In genomic region chr12:88063375-88063774, GRCh38 we compare ENCODE assay signal across 13 cellular contexts. TPM values are rescaled to one million over a fixed set of nuclear protein-coding genes. Genes with fewer than 3 reads are reported as not detected.
A peak's percentile ranks its signal among the peaks of the same experiment; 100 is the strongest.
DNase-seq lines count a peak whose midpoint lies in the region; ATAC-seq, FAIRE-seq and TF ChIP-seq lines count a peak whose summit lies in the region.
"Had no signal": no experiment of that assay in that cellular context is flagged by ENCODE, and none has a peak within 500 bp of the region (broad histone marks: within the 10 kb centered on the region; RNA-seq: fewer than 3 reads in every experiment).

No MANE protein-coding gene starts in this region.

- H3K4me3 ChIP-seq in endothelial cell of umbilical vein (replicated peaks in 1 of 3; ENCODE audit: insufficient read depth in 1 of 3, low read depth in 1 of 3, low read length in 3 of 3), result no peak overlapping the region
- H3K4me3 ChIP-seq in foreskin fibroblast (ENCODE audit: low read depth in 1 of 2, low read length in 2 of 2), result no peak overlapping the region
- H3K4me3 ChIP-seq: SK-N-MC had no signal

- H3K4me1 ChIP-seq in endothelial cell of umbilical vein (ENCODE audit: control insufficient read depth, extremely low read depth, insufficient read depth, low read length), result peaks cover 8% of the 10 kb centered on the region

- CTCF ChIA-PET in endothelial cell of umbilical vein (lab: Charles Lee), result interaction anchor here (1.0 to 1.1 kb wide), 2 partner anchors 10 to 11 kb away, joined by 3 to 5 read pairs; no protein-coding TSS in a partner anchor

- DNase-seq in endothelial cell of umbilical vein (ENCODE audit: low read depth, low spot score) (peak; percentile 20), HUDEP-2 (lab: John Stamatoyannopoulos, UW; ENCODE audit: unreplicated experiment in 76 of 76) (no peak), anterior cingulate cortex (lab: John Stamatoyannopoulos, UW) (no peak), foreskin fibroblast (no peak), NCI-H774 (lab: John Stamatoyannopoulos, UW) (no peak)
- DNase-seq: activated naive CD4-positive, alpha-beta T cell treated with anti-CD3 and anti-CD28 coated beads, Interleukin-2, amount 50 U/mL, for 16 hours; foreskin melanocyte; GDM1 had no signal

- BruUV-seq in endothelial cell of umbilical vein (replicated peaks; lab: Mats Ljungman, UMichigan), result no TSS peak

- H3K27me3 ChIP-seq in endothelial cell of umbilical vein (ENCODE audit: control insufficient read depth in 2 of 2, insufficient read depth in 2 of 2, low read length in 2 of 2), result no peaks in the 10 kb centered on the region

- POLR2A ChIA-PET in endothelial cell of umbilical vein (lab: Charles Lee), result no interaction called here

- intact Hi-C loops in endothelial cell of umbilical vein (cut with micrococcal nuclease), result no loop called here

- H3K9me3 ChIP-seq in endothelial cell of umbilical vein (replicated peaks; ENCODE audit: control insufficient read depth, insufficient read depth, low read length), result no peaks in the 10 kb centered on the region

- H3K9ac ChIP-seq in endothelial cell of umbilical vein (replicated peaks; ENCODE audit: extremely low read depth, insufficient read depth, low read length), result no peak overlapping the region

- no peak for FAIRE-seq in endothelial cell of umbilical vein (lab: Jason Lieb, UNC)

- H3K36me3 ChIP-seq in endothelial cell of umbilical vein (ENCODE audit: control insufficient read depth in 2 of 2, extremely low read depth in 1 of 2, insufficient read depth in 2 of 2, low read length in 2 of 2), result peaks cover 0 to 2% of the 10 kb centered on the region in 2 experiments

- ATAC-seq in GM18508 (IDR thresholded peaks at IDR 0.05; ENCODE audit: insufficient read depth, unreplicated experiment) (peak; percentile 92), GM21528 (IDR thresholded peaks at IDR 0.05; ENCODE audit: low FRiP score, unreplicated experiment) (peak; percentile 80), HG03196 (IDR thresholded peaks at IDR 0.05; ENCODE audit: unreplicated experiment) (peak; percentile 87)

- no peaks in the 10 kb centered on the region for H3K79me2 ChIP-seq in endothelial cell of umbilical vein (ENCODE audit: control insufficient read depth, insufficient read depth, low read length)

- TF ChIP-seq CTCF in endothelial cell of umbilical vein (IDR thresholded peaks at IDR 0.05; ENCODE audit: extremely low read depth in 1 of 2, insufficient read depth in 1 of 2, low read depth in 1 of 2, low read length in 2 of 2) (no peak), foreskin fibroblast (IDR thresholded peaks at IDR 0.05; ENCODE audit: low read depth, low read length) (no peak)

- no peaks in the 10 kb centered on the region for H4K20me1 ChIP-seq in endothelial cell of umbilical vein (replicated peaks; ENCODE audit: control insufficient read depth, extremely low read depth, insufficient read depth, low read length)

- no peaks in the 10 kb centered on the region for H3K9me1 ChIP-seq in endothelial cell of umbilical vein (replicated peaks; ENCODE audit: control insufficient read depth, extremely low read depth, insufficient read depth, low read length)

- dilution Hi-C loops in endothelial cell of umbilical vein (cut with MboI; ENCODE audit: extremely low pct_ligation_motif_present, low sequenced_read_pairs), result no loop called here

- H3K27ac ChIP-seq in endothelial cell of umbilical vein (ENCODE audit: insufficient read depth, low read depth, low read length), result no peak overlapping the region
- H3K27ac ChIP-seq: SK-N-MC had no signal

- no peak overlapping the region for H3K4me2 ChIP-seq in endothelial cell of umbilical vein (ENCODE audit: insufficient read depth, low read length)

- no peak for TF ChIP-seq POLR2A in endothelial cell of umbilical vein (IDR thresholded peaks at IDR 0.05; ENCODE audit: low read depth, low read length)

- H2AFZ ChIP-seq in endothelial cell of umbilical vein (ENCODE audit: low read depth, low read length), result no peak overlapping the region

TF ChIP-seq in endothelial cell of umbilical vein, 7 proteins besides CTCF, POLR2A, EP300 and RAD21:
- TF ChIP-seq FOS (IDR thresholded peaks at IDR 0.05; ENCODE audit: borderline replicate concordance, insufficient read depth, low read length) (peak; percentile 46), POLR2AphosphoS5 (IDR thresholded peaks at IDR 0.05; ENCODE audit: insufficient read depth, low read depth, low read length) (no peak), GATA2 (IDR thresholded peaks at IDR 0.05; ENCODE audit: insufficient read depth, insufficient read length, low read depth, low read length) (no peak), JUN (IDR thresholded peaks at IDR 0.05; ENCODE audit: borderline replicate concordance, insufficient read depth, insufficient read length, low read depth) (peak; percentile 24)
TF ChIP-seq in endothelial cell of umbilical vein: peak in this region for 2.

RNA-seq across cellular contexts. Expression of gene C12orf50, which starts 34.2 kb away (rescaled TPM):
- total RNA-seq in endothelial cell of umbilical vein, result 0.30 and 0.31 TPM in 2 replicates
- polyA plus RNA-seq in endothelial cell of umbilical vein, result not detected in 2 replicates
- polyA plus RNA-seq in endothelial cell of umbilical vein (2011; cell fraction: cytosol; rRNA removed), result not detected in 2 replicates
- 0.03 and 0.21 TPM in 2 replicates for polyA plus RNA-seq in endothelial cell of umbilical vein (2011; cell fraction: nucleus; rRNA removed)
- not detected in 2 replicates for polyA plus RNA-seq in endothelial cell of umbilical vein (2012)
- not detected in 2 replicates for polyA minus RNA-seq in endothelial cell of umbilical vein
- polyA minus RNA-seq in endothelial cell of umbilical vein (2011; cell fraction: cytosol; rRNA and poly(A)+ RNA removed), result not detected
- polyA minus RNA-seq in endothelial cell of umbilical vein (2011; cell fraction: nucleus; rRNA and poly(A)+ RNA removed), result 0.63 and 0.87 TPM in 2 replicates
- total RNA-seq: LHCN-M2 had no signal
